Comparison of ENCODE assay signal across 36 cellular contexts in genomic region chr5:138316355-138316754, GRCh38. TPM values are rescaled to one million over a fixed set of nuclear protein-coding genes. Genes with fewer than 3 reads are reported as not detected.
"Had no signal": no experiment of that assay in that cellular context is flagged by ENCODE, and none has a peak within 500 bp of the region (broad histone marks: within the 10 kb centered on the region; RNA-seq: fewer than 3 reads in every experiment).

No MANE protein-coding gene starts in this region.

- H3K4me1 ChIP-seq: ascending aorta, colonic mucosa, gastrocnemius medialis, parathyroid adenoma, psoas muscle, sigmoid colon, vagina had no signal

- H3K9me3 ChIP-seq: ascending aorta, colonic mucosa, gastrocnemius medialis, psoas muscle, sigmoid colon, vagina had no signal

- DNase-seq: activated CD4-positive, alpha-beta memory T cell treated with anti-CD3 and anti-CD28 coated beads, Interleukin-2, amount 10 ng/mL, durations not matched to agents 7 days and 5 days; activated CD4-positive, alpha-beta T cell treated with anti-CD3 and anti-CD28 coated beads for 1 hour; activated CD4-positive, alpha-beta T cell treated with anti-CD3 and anti-CD28 coated beads, Interleukin-2, amount 10 ng/mL, durations not matched to agents 7 days and 5 days; activated naive CD4-positive, alpha-beta T cell treated with anti-CD3 and anti-CD28 coated beads for 36 hours; activated naive CD8-positive, alpha-beta T cell treated with anti-CD3 and anti-CD28 coated beads for 36 hours; activated T-cell treated with anti-CD3 and anti-CD28 coated beads, Interleukin-2, amount 50 U/mL, for 48 hours; cerebellar nuclear complex; colonic mucosa; effector memory CD4-positive, alpha-beta T cell; erythroblast; gastrocnemius medialis; glutamatergic neuron; kidney; left colon; mammary epithelial cell; naive thymus-derived CD4-positive, alpha-beta T cell; occipital lobe; psoas muscle; sigmoid colon; small intestine; stimulated activated CD4-positive, alpha-beta T cell treated with anti-CD3 and anti-CD28 coated beads, Interleukin-4, amount 100 ng/mL, for 4 hours; stimulated activated CD8-positive, alpha-beta memory T cell treated with anti-CD3 and anti-CD28 coated beads, Interleukin-4, amount 100 ng/mL, for 48 hours; stimulated activated naive CD8-positive, alpha-beta T cell treated with anti-CD3 and anti-CD28 coated beads, Interleukin-15, amount 100 ng/mL, for 72 hours; substantia nigra; T-helper 17 cell had no signal

- H3K4me3 ChIP-seq: ascending aorta, cardiac muscle cell, colonic mucosa, gastrocnemius medialis, hepatocyte, psoas muscle, sigmoid colon, vagina had no signal

- H3K4me1 Mint-ChIP-seq: activated CD4-positive, alpha-beta memory T cell treated with anti-CD3 and anti-CD28 coated beads, Interleukin-2, amount 10 ng/mL, durations not matched to agents 7 days and 5 days; activated CD4-positive, alpha-beta T cell treated with anti-CD3 and anti-CD28 coated beads, Interleukin-2, amount 10 ng/mL, durations not matched to agents 7 days and 5 days; activated naive CD8-positive, alpha-beta T cell treated with anti-CD3 and anti-CD28 coated beads for 36 hours; brain; mesothelial cell of epicardium; naive thymus-derived CD4-positive, alpha-beta T cell; stimulated activated memory B cell treated with anti-CD40 and anti-IgM and Interleukin-4, amounts not matched to agents 10 μg/mL and 1 μg/mL and 100 μg/mL, for 72 hours; stimulated activated naive CD8-positive, alpha-beta T cell treated with anti-CD3 and anti-CD28 coated beads, Interleukin-15, amount 100 ng/mL, for 72 hours; T-helper 17 cell had no signal

- H3K27me3 Mint-ChIP-seq: activated CD4-positive, alpha-beta memory T cell treated with anti-CD3 and anti-CD28 coated beads, Interleukin-2, amount 10 ng/mL, durations not matched to agents 7 days and 5 days; activated CD4-positive, alpha-beta T cell treated with anti-CD3 and anti-CD28 coated beads, Interleukin-2, amount 10 ng/mL, durations not matched to agents 7 days and 5 days; activated naive CD8-positive, alpha-beta T cell treated with anti-CD3 and anti-CD28 coated beads for 36 hours; brain; naive thymus-derived CD4-positive, alpha-beta T cell; stimulated activated memory B cell treated with anti-CD40 and anti-IgM and Interleukin-4, amounts not matched to agents 10 μg/mL and 1 μg/mL and 100 μg/mL, for 72 hours; stimulated activated naive CD8-positive, alpha-beta T cell treated with anti-CD3 and anti-CD28 coated beads, Interleukin-15, amount 100 ng/mL, for 72 hours; T-helper 17 cell; type B pancreatic cell had no signal

- H3K27ac ChIP-seq: ascending aorta, cardiac muscle cell, colonic mucosa, gastrocnemius medialis, hepatocyte, parathyroid adenoma, psoas muscle, sigmoid colon, vagina had no signal

- H3K27ac Mint-ChIP-seq: activated CD4-positive, alpha-beta memory T cell treated with anti-CD3 and anti-CD28 coated beads, Interleukin-2, amount 10 ng/mL, durations not matched to agents 7 days and 5 days; activated CD4-positive, alpha-beta T cell treated with anti-CD3 and anti-CD28 coated beads, Interleukin-2, amount 10 ng/mL, durations not matched to agents 7 days and 5 days; activated naive CD4-positive, alpha-beta T cell treated with anti-CD3 and anti-CD28 coated beads for 36 hours; activated naive CD8-positive, alpha-beta T cell treated with anti-CD3 and anti-CD28 coated beads for 36 hours; brain; mesothelial cell of epicardium; naive thymus-derived CD4-positive, alpha-beta T cell; stimulated activated memory B cell treated with anti-CD40 and anti-IgM and Interleukin-4, amounts not matched to agents 10 μg/mL and 1 μg/mL and 100 μg/mL, for 72 hours; stimulated activated naive CD8-positive, alpha-beta T cell treated with anti-CD3 and anti-CD28 coated beads, Interleukin-15, amount 100 ng/mL, for 72 hours; T-helper 17 cell; type B pancreatic cell had no signal

- H3K9ac ChIP-seq: parathyroid adenoma had no signal

- H3K36me3 ChIP-seq: ascending aorta, colonic mucosa, gastrocnemius medialis, sigmoid colon, vagina had no signal

- H3K27me3 ChIP-seq: ascending aorta, cardiac muscle cell, colonic mucosa, gastrocnemius medialis, hepatocyte, sigmoid colon, vagina had no signal

- H3K36me3 Mint-ChIP-seq: activated naive CD8-positive, alpha-beta T cell treated with anti-CD3 and anti-CD28 coated beads for 36 hours; brain; stimulated activated memory B cell treated with anti-CD40 and anti-IgM and Interleukin-4, amounts not matched to agents 10 μg/mL and 1 μg/mL and 100 μg/mL, for 72 hours had no signal

- H3K9me3 Mint-ChIP-seq: activated CD4-positive, alpha-beta memory T cell treated with anti-CD3 and anti-CD28 coated beads, Interleukin-2, amount 10 ng/mL, durations not matched to agents 7 days and 5 days; activated CD4-positive, alpha-beta T cell treated with anti-CD3 and anti-CD28 coated beads, Interleukin-2, amount 10 ng/mL, durations not matched to agents 7 days and 5 days; activated naive CD4-positive, alpha-beta T cell treated with anti-CD3 and anti-CD28 coated beads for 36 hours; activated naive CD8-positive, alpha-beta T cell treated with anti-CD3 and anti-CD28 coated beads for 36 hours; brain; naive thymus-derived CD4-positive, alpha-beta T cell; stimulated activated memory B cell treated with anti-CD40 and anti-IgM and Interleukin-4, amounts not matched to agents 10 μg/mL and 1 μg/mL and 100 μg/mL, for 72 hours; stimulated activated naive CD8-positive, alpha-beta T cell treated with anti-CD3 and anti-CD28 coated beads, Interleukin-15, amount 100 ng/mL, for 72 hours; type B pancreatic cell had no signal

- H3K4me3 Mint-ChIP-seq: activated CD4-positive, alpha-beta memory T cell treated with anti-CD3 and anti-CD28 coated beads, Interleukin-2, amount 10 ng/mL, durations not matched to agents 7 days and 5 days; activated CD4-positive, alpha-beta T cell treated with anti-CD3 and anti-CD28 coated beads, Interleukin-2, amount 10 ng/mL, durations not matched to agents 7 days and 5 days; activated naive CD4-positive, alpha-beta T cell treated with anti-CD3 and anti-CD28 coated beads for 36 hours; activated naive CD8-positive, alpha-beta T cell treated with anti-CD3 and anti-CD28 coated beads for 36 hours; brain; mesothelial cell of epicardium; naive thymus-derived CD4-positive, alpha-beta T cell; stimulated activated memory B cell treated with anti-CD40 and anti-IgM and Interleukin-4, amounts not matched to agents 10 μg/mL and 1 μg/mL and 100 μg/mL, for 72 hours; stimulated activated naive CD8-positive, alpha-beta T cell treated with anti-CD3 and anti-CD28 coated beads, Interleukin-15, amount 100 ng/mL, for 72 hours; T-helper 17 cell; type B pancreatic cell had no signal

- ATAC-seq: gastrocnemius medialis; left colon; naive thymus-derived CD4-positive, alpha-beta T cell; psoas muscle; stimulated activated memory B cell treated with anti-CD40 and anti-IgM and Interleukin-4, amounts not matched to agents 10 μg/mL and 1 μg/mL and 100 μg/mL, for 72 hours; stimulated activated naive CD8-positive, alpha-beta T cell treated with anti-CD3 and anti-CD28 coated beads, Interleukin-15, amount 100 ng/mL, for 72 hours; T-helper 17 cell had no signal

RNA-seq across cellular contexts. Expression of gene CDC25C, which starts 15.2 kb away (rescaled TPM):
- total RNA-seq: ascending aorta, gastrocnemius medialis, psoas muscle, T-helper 17 cell had no signal
- polyA plus RNA-seq: naive thymus-derived CD4-positive, alpha-beta T cell had no signal

RNA-seq across cellular contexts. Expression of gene GFRA3, which starts 41.9 kb away (rescaled TPM):
- total RNA-seq: activated CD4-positive, alpha-beta memory T cell treated with anti-CD3 and anti-CD28 coated beads, Interleukin-2, amount 10 ng/mL, durations not matched to agents 7 days and 5 days; activated naive CD4-positive, alpha-beta T cell treated with anti-CD3 and anti-CD28 coated beads for 36 hours; ascending aorta; dermis microvascular lymphatic vessel endothelial cell; mammary epithelial cell; naive thymus-derived CD4-positive, alpha-beta T cell; T-helper 17 cell had no signal
- polyA plus RNA-seq: mammary epithelial cell; naive thymus-derived CD4-positive, alpha-beta T cell; neural cell had no signal
